In genomic region chr9:33164138-33164809, GRCh38 we compare ENCODE assay signal across 8 cellular contexts. TPM values are rescaled to one million over a fixed set of nuclear protein-coding genes. Genes with fewer than 3 reads are reported as not detected.
A peak's percentile ranks its signal among the peaks of the same experiment; 100 is the strongest.
DNase-seq lines count a peak whose midpoint lies in the region; ATAC-seq and TF ChIP-seq lines count a peak whose summit lies in the region.

No MANE protein-coding gene starts in this region.

- H3K9me3 ChIP-seq in SK-N-SH (no peaks in the 10 kb centered on the region), ascending aorta (no peaks in the 10 kb centered on the region), mesenchymal stem cell (ENCODE audit: control insufficient read depth, low read length) (no peaks in the 10 kb centered on the region)

- ATAC-seq in SK-N-SH treated with all-trans-retinoic acid at 6 μM for 48 hours (no peak), HG03159 (IDR thresholded peaks at IDR 0.05; ENCODE audit: unreplicated experiment) (peak; percentile 22), HG03571 (IDR thresholded peaks at IDR 0.05; ENCODE audit: unreplicated experiment) (no peak)

- H2BK120ac ChIP-seq in mesenchymal stem cell (ENCODE audit: low read depth, low read length): no peak overlapping the region

- no peaks in the 10 kb centered on the region for H4K20me1 ChIP-seq in SK-N-SH (ENCODE audit: insufficient read depth)

- H3K4ac ChIP-seq in mesenchymal stem cell (ENCODE audit: low read depth in 1 of 2, low read length in 2 of 2): peak overlapping the region in 1 of 2 experiments; percentile 14

- CTCF ChIA-PET in SK-N-SH (lab: Yijun Ruan, JAX): no interaction called here

- H3K4me1 ChIP-seq in SK-N-SH (ENCODE audit: control insufficient read depth in 1 of 2, insufficient read depth in 2 of 2, low read depth in 1 of 2, low read length in 1 of 2): peaks cover 57 to 68% of the 10 kb centered on the region in 2 experiments
- peaks cover 27 to 54% of the 10 kb centered on the region in 2 donors for H3K4me1 ChIP-seq in ascending aorta
- H3K4me1 ChIP-seq in mesenchymal stem cell (ENCODE audit: control insufficient read depth, insufficient read depth, low read depth, low read length): peaks cover 42% of the 10 kb centered on the region

- no peak overlapping the region for H3K9ac ChIP-seq in SK-N-SH
- H3K9ac ChIP-seq in mesenchymal stem cell (ENCODE audit: low read length): peak overlapping the region; percentile 96

- H2BK15ac ChIP-seq in mesenchymal stem cell (ENCODE audit: low read depth, poor library complexity, severe bottlenecking): no peak overlapping the region

- peaks cover 73% of the 10 kb centered on the region for H3K79me2 ChIP-seq in SK-N-SH (ENCODE audit: insufficient read depth)

- peaks cover 32% of the 10 kb centered on the region for H3F3A ChIP-seq in SK-N-SH (replicated peaks; ENCODE audit: insufficient read depth)

- H3K36me3 ChIP-seq in SK-N-SH (replicated peaks in 1 of 2; ENCODE audit: control insufficient read depth in 1 of 2, insufficient read depth in 2 of 2, low read length in 1 of 2) (no peaks in the 10 kb centered on the region), ascending aorta (no peaks in the 10 kb centered on the region), mesenchymal stem cell (ENCODE audit: control insufficient read depth in 1 of 2, insufficient read depth in 2 of 2, low read depth in 1 of 2, low read length in 2 of 2) (no peaks in the 10 kb centered on the region)

- H4K8ac ChIP-seq in mesenchymal stem cell (ENCODE audit: low read length): no peak overlapping the region

- H2BK5ac ChIP-seq in mesenchymal stem cell (ENCODE audit: low read depth, low read length, poor library complexity, severe bottlenecking): no peak overlapping the region

- H2AFZ ChIP-seq in SK-N-SH (ENCODE audit: low read depth): no peak overlapping the region
- H2AFZ ChIP-seq in mesenchymal stem cell (ENCODE audit: low read depth, low read length): no peak overlapping the region

- H3K4me3 ChIP-seq in SK-N-SH (ENCODE audit: low read depth in 2 of 2, low read length in 1 of 2): 0 out of 4 replicates have a peak overlapping the region, but pooled peaks of 1 of the 2 experiments have one; percentile 14
- peak overlapping the region; percentile 85 to 90 for H3K4me3 ChIP-seq in ascending aorta
- peak overlapping the region in 1 of 2 experiments; percentile 88 for H3K4me3 ChIP-seq in mesenchymal stem cell (ENCODE audit: insufficient read depth in 1 of 2, low read depth in 1 of 2, low read length in 2 of 2)

- no peak for TF ChIP-seq CTCF in SK-N-SH (IDR thresholded peaks at IDR 0.05)
- no peak for TF ChIP-seq CTCF in ascending aorta (IDR thresholded peaks at IDR 0.05)

- H3K14ac ChIP-seq in mesenchymal stem cell (ENCODE audit: low read length in 2 of 2): no peak overlapping the region

- 77% methylated on average over 10 of the region's 11 CpGs for WGBS in SK-N-SH (ENCODE audit: low lambda C conversion rate)
- 85% methylated on average over 11 of the region's 11 CpGs for WGBS in mesenchymal stem cell

- H2AK5ac ChIP-seq in mesenchymal stem cell (ENCODE audit: low read length, severe bottlenecking): no peak overlapping the region

- H2BK12ac ChIP-seq in mesenchymal stem cell (ENCODE audit: low read length in 2 of 2): no peak overlapping the region

- POLR2A ChIA-PET in SK-N-SH (lab: Yijun Ruan, JAX): no interaction called here

- H4K91ac ChIP-seq in mesenchymal stem cell (ENCODE audit: low read length): no peak overlapping the region

- peak overlapping the region; percentile 98 for H3K4me2 ChIP-seq in SK-N-SH
- no peak overlapping the region for H3K4me2 ChIP-seq in mesenchymal stem cell (ENCODE audit: low read length, poor library complexity, severe bottlenecking)

- peaks cover 10% of the 10 kb centered on the region for H3K79me1 ChIP-seq in mesenchymal stem cell (replicated peaks; ENCODE audit: low read length, poor library complexity, severe bottlenecking)

- H3K23ac ChIP-seq in mesenchymal stem cell (ENCODE audit: low read length in 2 of 2): no peak overlapping the region

- H3K27me3 ChIP-seq in SK-N-SH (ENCODE audit: insufficient read depth) (no peaks in the 10 kb centered on the region), ascending aorta (no peaks in the 10 kb centered on the region), mesenchymal stem cell (ENCODE audit: control insufficient read depth in 1 of 2, insufficient read depth in 1 of 2, low read length in 2 of 2) (no peaks in the 10 kb centered on the region)

- intact Hi-C loops in ascending aorta (cut with DNase I): no loop called here

- H3K27ac ChIP-seq in SK-N-SH (ENCODE audit: low read depth in 2 of 2, low read length in 1 of 2) (no peak overlapping the region; a peak in 1 of 4 replicates), ascending aorta (peak overlapping the region; percentile 98 to 99), mesenchymal stem cell (ENCODE audit: low read length, poor library complexity, severe bottlenecking) (no peak overlapping the region)

- no peak for TF ChIP-seq EP300 in SK-N-SH (IDR thresholded peaks at IDR 0.05; ENCODE audit: borderline replicate concordance in 1 of 2, low read depth in 1 of 2, low read length in 1 of 2)

- no peak overlapping the region for H3K18ac ChIP-seq in mesenchymal stem cell (ENCODE audit: low read depth in 1 of 2, low read length in 2 of 2)

- TF ChIP-seq RAD21 in SK-N-SH (IDR thresholded peaks at IDR 0.05; ENCODE audit: low read length): no peak

- H3K9me2 ChIP-seq in SK-N-SH: no peaks in the 10 kb centered on the region

- DNase-seq in SK-N-SH: no peak
- DNase-seq in ascending aorta (ENCODE audit: low spot score in 2 of 2): no peak
- no peak for DNase-seq in mesenchymal stem cell
- DNase-seq in anterior cingulate cortex (lab: John Stamatoyannopoulos, UW): no peak
- DNase-seq in mesenteric fat pad (ENCODE audit: low spot score): no peak

TF ChIP-seq in SK-N-SH, 30 proteins besides CTCF, POLR2A, EP300 and RAD21 (continues in another document):
- TF ChIP-seq ELF1 (IDR thresholded peaks at IDR 0.05) (no peak), SMC3 (IDR thresholded peaks at IDR 0.05; ENCODE audit: low read depth, low read length) (no peak), EZH2phosphoT487 (IDR thresholded peaks at IDR 0.05; ENCODE audit: borderline replicate concordance, low read depth) (no peak), NFIC (IDR thresholded peaks at IDR 0.05; ENCODE audit: borderline replicate concordance) (no peak), MAX (IDR thresholded peaks at IDR 0.05; ENCODE audit: low read depth) (no peak), CHD2 (IDR thresholded peaks at IDR 0.05; ENCODE audit: low read length, partially characterized antibody) (no peak), USF1 (IDR thresholded peaks at IDR 0.05; ENCODE audit: borderline replicate concordance, low read depth) (no peak), TEAD4 (IDR thresholded peaks at IDR 0.05; ENCODE audit: borderline replicate concordance, insufficient read depth) (no peak), TCF12 (IDR thresholded peaks at IDR 0.05) (no peak)

TF ChIP-seq in SK-N-SH treated with all-trans-retinoic acid at 6 μM for 48 hours, 23 proteins besides CTCF, POLR2A, EP300 and RAD21 (continues in another document):
- TF ChIP-seq BACH2 (CRISPR knock-in tag; IDR thresholded peaks at IDR 0.05; ENCODE audit: borderline replicate concordance) (no peak), TCF4 (CRISPR knock-in tag; IDR thresholded peaks at IDR 0.05; ENCODE audit: borderline replicate concordance) (no peak), ZNF565 (CRISPR knock-in tag; conservative IDR thresholded peaks at IDR 0.05; ENCODE audit: low read depth) (no peak), TSHZ2 (CRISPR knock-in tag; IDR thresholded peaks at IDR 0.05) (no peak), ZNF8 (CRISPR knock-in tag; IDR thresholded peaks at IDR 0.05) (no peak), POU6F1 (CRISPR knock-in tag; IDR thresholded peaks at IDR 0.05; ENCODE audit: borderline replicate concordance, low read depth) (no peak), ZFP30 (CRISPR knock-in tag; IDR thresholded peaks at IDR 0.05) (no peak), ZNF70 (CRISPR knock-in tag; IDR thresholded peaks at IDR 0.05) (no peak)

RNA-seq across cellular contexts. Expression of gene B4GALT1, which starts 2.9 kb away (rescaled TPM):
- 36.2 and 36.3 TPM in 2 replicates for polyA plus RNA-seq in SK-N-SH (2012; rRNA removed)
- 31.2 and 34.8 TPM in 2 replicates for polyA plus RNA-seq in SK-N-SH (2012; cell fraction: cytosol; rRNA removed)
- 16.2 and 21.7 TPM in 2 replicates for polyA plus RNA-seq in SK-N-SH (2012; cell fraction: nucleus; rRNA removed)
- total RNA-seq in ascending aorta (100 TPM), mesenteric fat pad (115 TPM)
- polyA plus RNA-seq in mesenchymal stem cell (2013, experiment 1 of 2): 58.5 TPM
- polyA plus RNA-seq in mesenchymal stem cell (2013, experiment 2 of 2): 58.1 TPM

Comparison
In these comparisons a context has a peak if more than half of its experiments do, and no peak if none do; other contexts are left out.
1. H3K27ac ChIP-seq: peak in ascending aorta (2 of 2); none in SK-N-SH (0 of 2) and mesenchymal stem cell (single experiment).